ENCODE assay signal across 9 cellular contexts in genomic region chr4:152352215-152352614, GRCh38.
DNase-seq lines count a peak whose midpoint lies in the region; ATAC-seq and TF ChIP-seq lines count a peak whose summit lies in the region.
"Had no signal": no experiment of that assay in that cellular context is flagged by ENCODE, and none has a peak within 500 bp of the region (broad histone marks: within the 10 kb centered on the region; RNA-seq: fewer than 3 reads in every experiment).

No MANE protein-coding gene starts in this region.

- peak overlapping the region; percentile 32 for H3K4me3 ChIP-seq in hepatocyte

- H3K27ac ChIP-seq in hepatocyte (peak overlapping the region; percentile 79), temporal lobe (ENCODE audit: low read depth, low read length) (peak overlapping the region; percentile 63)

- H3K4me1 Mint-ChIP-seq in activated B cell treated with CpG ODN at 0.5 μM for 24 hours, result peaks cover 19% of the 10 kb centered on the region

- peaks cover 26% of the 10 kb centered on the region for H3K79me2 ChIP-seq in hepatocyte

- TF ChIP-seq CTCF in activated B cell treated with CpG ODN at 0.5 μM for 24 hours (IDR thresholded peaks at IDR 0.05), result no peak
- no peak for TF ChIP-seq CTCF in hepatocyte (IDR thresholded peaks at IDR 0.05; ENCODE audit: poor library complexity)

- H3K36me3 ChIP-seq in hepatocyte (replicated peaks; ENCODE audit: insufficient read depth, low read depth), result no peaks in the 10 kb centered on the region

- no peak overlapping the region for H3K27ac Mint-ChIP-seq in activated B cell treated with CpG ODN at 0.5 μM for 24 hours

- H3K27me3 Mint-ChIP-seq in activated B cell treated with CpG ODN at 0.5 μM for 24 hours, result no peaks in the 10 kb centered on the region

- no peaks in the 10 kb centered on the region for H3K9me3 Mint-ChIP-seq in activated B cell treated with CpG ODN at 0.5 μM for 24 hours
- H3K9me3 Mint-ChIP-seq: activated T-cell treated with anti-CD3 and anti-CD28 coated beads, Interleukin-2, amount 50 U/mL, for 4 hours had no signal

- H3K9me2 ChIP-seq in hepatocyte (replicated peaks; ENCODE audit: insufficient read depth), result no peaks in the 10 kb centered on the region

- POLR2A ChIA-PET in activated B cell treated with CpG ODN at 0.5 μM for 24 hours (lab: Charles Lee), result no interaction called here

- peak overlapping the region; percentile 72 for H3K4me3 Mint-ChIP-seq in activated B cell treated with CpG ODN at 0.5 μM for 24 hours
- H3K4me3 Mint-ChIP-seq: activated T-cell treated with anti-CD3 and anti-CD28 coated beads, Interleukin-2, amount 50 U/mL, for 4 hours had no signal

- no peaks in the 10 kb centered on the region for H3K4me1 ChIP-seq in hepatocyte (ENCODE audit: insufficient read depth)

- no peaks in the 10 kb centered on the region for H3K9me3 ChIP-seq in hepatocyte (ENCODE audit: low read depth)

- intact Hi-C loops in activated B cell treated with CpG ODN at 0.5 μM for 24 hours (cut with micrococcal nuclease), result no loop called here

- H3K36me3 Mint-ChIP-seq in activated B cell treated with CpG ODN at 0.5 μM for 24 hours (ENCODE audit: low read depth), result no peaks in the 10 kb centered on the region

- CTCF ChIA-PET in activated B cell treated with CpG ODN at 0.5 μM for 24 hours (lab: Charles Lee), result no interaction called here

- ATAC-seq in GM21786 (IDR thresholded peaks at IDR 0.05; ENCODE audit: unreplicated experiment) (peak; percentile 3), activated B cell treated with CpG ODN at 0.5 μM for 24 hours (ENCODE audit: low read depth) (no peak)
- ATAC-seq: activated T-cell treated with anti-CD3 and anti-CD28 coated beads, Interleukin-2, amount 50 U/mL, for 4 hours had no signal

- DNase-seq in activated B cell treated with CpG ODN at 0.5 μM for 24 hours (no peak), hepatocyte (ENCODE audit: low spot score) (no peak), anterior cingulate cortex (lab: John Stamatoyannopoulos, UW) (no peak), globus pallidus (ENCODE audit: low spot score) (no peak), NCI-H2107 treated with DMSO at 0.1 percent for 48 hours (lab: John Stamatoyannopoulos, UW; ENCODE audit: unreplicated experiment) (no peak)
- DNase-seq in effector CD8-positive, alpha-beta T cell (lab: John Stamatoyannopoulos, UW), result no peak
- DNase-seq: activated T-cell treated with anti-CD3 and anti-CD28 coated beads, Interleukin-2, amount 50 U/mL, for 4 hours had no signal

- peak overlapping the region; percentile 12 for H2AFZ ChIP-seq in hepatocyte

- peak overlapping the region; percentile 73 for H3K4me2 ChIP-seq in hepatocyte

- WGBS in hepatocyte (ENCODE audit: low lambda C conversion rate, missing lambda C conversion rate), result 57% methylated on average over 4 of the region's 4 CpGs

- H3K27me3 ChIP-seq in hepatocyte, result no peaks in the 10 kb centered on the region

- H4K20me1 ChIP-seq in hepatocyte (ENCODE audit: insufficient read depth, poor library complexity, severe bottlenecking), result no peaks in the 10 kb centered on the region
